26 cellular contexts compared by ENCODE assay signal in genomic region chr12:132079695-132080094, GRCh38.
"Had no signal": no experiment of that assay in that cellular context is flagged by ENCODE, and none has a peak within 500 bp of the region (broad histone marks: within the 10 kb centered on the region; RNA-seq: fewer than 3 reads in every experiment).

No MANE protein-coding gene starts in this region.

- H3K9me3 ChIP-seq: colonic mucosa, gastrocnemius medialis, lower lobe of right lung, right lobe of liver, tibial artery had no signal

- FAIRE-seq: keratinocyte, small intestine had no signal

- H3K4me3 ChIP-seq: colonic mucosa, gastrocnemius medialis, lower lobe of right lung, right lobe of liver, tibial artery had no signal

- H3K27ac ChIP-seq: colonic mucosa, epithelial cell of prostate, lower lobe of right lung, neutrophil, parathyroid adenoma, right lobe of liver, tibial artery had no signal

- ATAC-seq: esophagus mucosa; gastrocnemius medialis; left ventricle myocardium superior; lower lobe of right lung; natural killer cell; right lobe of liver; stimulated activated naive CD8-positive, alpha-beta T cell treated with anti-CD3 and anti-CD28 coated beads, Interleukin-15, amount 100 ng/mL, for 72 hours had no signal

- H3K4me3 Mint-ChIP-seq: dendritic cell treated with granulocyte-macrophage colony-stimulating factor and Interleukin-4, amounts not matched to agents 40 ng/mL and 50 ng/mL, for 4 days; endodermal cell; memory B cell; natural killer cell; neural crest cell; stimulated activated naive CD8-positive, alpha-beta T cell treated with anti-CD3 and anti-CD28 coated beads, Interleukin-15, amount 100 ng/mL, for 72 hours; type B pancreatic cell had no signal

- H3K9me3 Mint-ChIP-seq: dendritic cell treated with granulocyte-macrophage colony-stimulating factor and Interleukin-4, amounts not matched to agents 40 ng/mL and 50 ng/mL, for 4 days; endodermal cell; memory B cell; natural killer cell; neural crest cell; stimulated activated naive CD8-positive, alpha-beta T cell treated with anti-CD3 and anti-CD28 coated beads, Interleukin-15, amount 100 ng/mL, for 72 hours; type B pancreatic cell had no signal

- H3K27ac Mint-ChIP-seq: dendritic cell treated with granulocyte-macrophage colony-stimulating factor and Interleukin-4, amounts not matched to agents 40 ng/mL and 50 ng/mL, for 4 days; endodermal cell; memory B cell; natural killer cell; progenitor cell of endocrine pancreas; stimulated activated naive CD8-positive, alpha-beta T cell treated with anti-CD3 and anti-CD28 coated beads, Interleukin-15, amount 100 ng/mL, for 72 hours; type B pancreatic cell had no signal

- DNase-seq: colonic mucosa; effector CD8-positive, alpha-beta T cell; endodermal cell; gastrocnemius medialis; head of caudate nucleus; left ventricle myocardium superior; lower lobe of right lung; natural killer cell; right lobe of liver; small intestine; stimulated activated CD4-positive, alpha-beta T cell treated with anti-CD3 and anti-CD28 coated beads, Interleukin-15, amount 100 ng/mL, for 24 hours; stimulated activated CD4-positive, alpha-beta T cell treated with anti-CD3 and anti-CD28 coated beads, Interleukin-2, amount 100 ng/mL, for 48 hours; stimulated activated CD8-positive, alpha-beta memory T cell treated with anti-CD3 and anti-CD28 coated beads, Interleukin-4, amount 100 ng/mL, for 48 hours; stimulated activated naive CD4-positive, alpha-beta T cell; stimulated activated naive CD8-positive, alpha-beta T cell treated with anti-CD3 and anti-CD28 coated beads, Interleukin-15, amount 100 ng/mL, for 72 hours; tibial artery had no signal

- H3K27me3 Mint-ChIP-seq: dendritic cell treated with granulocyte-macrophage colony-stimulating factor and Interleukin-4, amounts not matched to agents 40 ng/mL and 50 ng/mL, for 4 days; memory B cell; progenitor cell of endocrine pancreas; stimulated activated naive CD8-positive, alpha-beta T cell treated with anti-CD3 and anti-CD28 coated beads, Interleukin-15, amount 100 ng/mL, for 72 hours; type B pancreatic cell had no signal

- H3K36me3 Mint-ChIP-seq: natural killer cell had no signal

- H3K27me3 ChIP-seq: colonic mucosa, gastrocnemius medialis, neutrophil, right lobe of liver, tibial artery had no signal
